Comparison of ENCODE assay signal across 8 cellular contexts in genomic region chr11:65427691-65428577, GRCh38. TPM values are rescaled to one million over a fixed set of nuclear protein-coding genes. Genes with fewer than 3 reads are reported as not detected.
DNase-seq lines count a peak whose midpoint lies in the region; ATAC-seq, FAIRE-seq and TF ChIP-seq lines count a peak whose summit lies in the region.

No MANE protein-coding gene starts in this region.

- peak; percentile 69 for TF ChIP-seq POLR2A in K562 (conservative IDR thresholded peaks at IDR 0.05)

- peak overlapping the region; percentile 97 for H3K4me3 ChIP-seq in GM12864 (ENCODE audit: low read depth, low read length)
- peak overlapping the region; percentile 91 to 99 for H3K4me3 ChIP-seq in Panc1 (ENCODE audit: low read depth in 2 of 2, low read length in 2 of 2)
- peak overlapping the region; percentile 79; the same call in 1 of the 2 replicates for H3K4me3 ChIP-seq in K562

- DNase-seq in GM12864 (ENCODE audit: low read depth) (no peak), Panc1 (ENCODE audit: low read depth, low spot score) (no peak), K562 (ENCODE audit: extremely low read depth in 1 of 4, low spot score in 3 of 4) (peak in 1 of 4 experiments; percentile 65), kidney tubule cell (ENCODE audit: low spot score) (peak; percentile 84), DMS114 treated with DMSO at 0.1 percent for 48 hours (lab: John Stamatoyannopoulos, UW; ENCODE audit: unreplicated experiment) (no peak), middle frontal gyrus (ENCODE audit: extremely low spot score, low spot score) (no peak)

- in situ Hi-C loops in Panc1 (cut with HindIII; ENCODE audit: low pct_unique_long_range_greater_than_20kb, low sequenced_read_pairs) (no loop called here), K562 (cut with MboI) (no loop called here)

- peaks cover 92% of the 10 kb centered on the region for H3K4me1 Mint-ChIP-seq in stimulated activated naive CD8-positive, alpha-beta T cell treated with anti-CD3 and anti-CD28 coated beads, Interleukin-15, Interleukin-2, amounts not matched to agents 100 ng/mL and 50 ng/mL, for 24 hours (ENCODE audit: low read depth)

- H3K36me3 ChIP-seq in Panc1 (ENCODE audit: control insufficient read depth, insufficient read depth, low read length) (peaks cover 25% of the 10 kb centered on the region), K562 (ENCODE audit: control insufficient read depth, insufficient read depth, low read length) (peaks cover 77% of the 10 kb centered on the region)

- H4K20me1 ChIP-seq in K562 (replicated peaks; ENCODE audit: control insufficient read depth, insufficient read depth, low read length) = peaks cover 63% of the 10 kb centered on the region

- H3K27me3 ChIP-seq in Panc1 (ENCODE audit: control insufficient read depth, insufficient read depth, low read length) (no peaks in the 10 kb centered on the region), K562 (ENCODE audit: control insufficient read depth in 2 of 2, insufficient read depth in 2 of 2, low read length in 2 of 2) (no peaks in the 10 kb centered on the region)

- no peaks in the 10 kb centered on the region for H3K9me1 ChIP-seq in K562 (ENCODE audit: control insufficient read depth, insufficient read depth, low read length)

- H3K36me3 Mint-ChIP-seq in stimulated activated naive CD8-positive, alpha-beta T cell treated with anti-CD3 and anti-CD28 coated beads, Interleukin-15, Interleukin-2, amounts not matched to agents 100 ng/mL and 50 ng/mL, for 24 hours (ENCODE audit: low read depth) = peaks cover 68% of the 10 kb centered on the region

- H3K27me3 Mint-ChIP-seq in stimulated activated naive CD8-positive, alpha-beta T cell treated with anti-CD3 and anti-CD28 coated beads, Interleukin-15, Interleukin-2, amounts not matched to agents 100 ng/mL and 50 ng/mL, for 24 hours = no peaks in the 10 kb centered on the region

- CTCF ChIA-PET in Panc1 (lab: Charles Lee) (no interaction called here), K562 (lab: Yijun Ruan, JAX; ENCODE audit: low intra/inter-chr PET ratio) (no interaction called here)

- FAIRE-seq in K562 (lab: Jason Lieb, UNC) = no peak

- TF ChIP-seq EP300 in K562 (IDR thresholded peaks at IDR 0.05; ENCODE audit: low read length) = no peak

- H3K4me3 Mint-ChIP-seq in stimulated activated naive CD8-positive, alpha-beta T cell treated with anti-CD3 and anti-CD28 coated beads, Interleukin-15, Interleukin-2, amounts not matched to agents 100 ng/mL and 50 ng/mL, for 24 hours = peak overlapping the region; percentile 99

- peaks cover 100% of the 10 kb centered on the region for H3K79me2 ChIP-seq in K562 (ENCODE audit: control insufficient read depth, insufficient read depth, low read length)

- H3K9me3 ChIP-seq in Panc1 (ENCODE audit: control insufficient read depth, insufficient read depth, low read depth, low read length) (no peaks in the 10 kb centered on the region), K562 (replicated peaks; ENCODE audit: control insufficient read depth, insufficient read depth, low read depth, low read length) (no peaks in the 10 kb centered on the region)

- POLR2A ChIA-PET in Panc1 (lab: Charles Lee) = interaction anchor here (0.6 to 1.0 kb wide), 3 partner anchors 12 to 89 kb away, joined by 3 to 12 read pairs (median 4); no protein-coding TSS in a partner anchor
- POLR2A ChIA-PET in K562 (lab: Yijun Ruan, JAX) = interaction anchor here (0.6 to 17.3 kb wide), 15 partner anchors 8 to 525 kb away, joined by 3 to 1349 read pairs (median 4); partner anchors contain the start of gene MALAT1

- peak overlapping the region; percentile 100 for H3K27ac Mint-ChIP-seq in stimulated activated naive CD8-positive, alpha-beta T cell treated with anti-CD3 and anti-CD28 coated beads, Interleukin-15, Interleukin-2, amounts not matched to agents 100 ng/mL and 50 ng/mL, for 24 hours

- H3K9ac ChIP-seq in K562 (ENCODE audit: insufficient read depth in 1 of 2, low read depth in 2 of 2, low read length in 2 of 2) = peak overlapping the region; percentile 69 to 98; a peak in 3 of 4 replicates

- H2AFZ ChIP-seq in K562 (ENCODE audit: low read depth, low read length) = no peak overlapping the region

- intact Hi-C loops in Panc1 (cut with micrococcal nuclease; ENCODE audit: unreplicated experiment) (no loop called here), K562 (cut with micrococcal nuclease) (no loop called here)

- H3K4me1 ChIP-seq in Panc1 (ENCODE audit: control insufficient read depth, insufficient read depth, low read length) = peaks cover 56% of the 10 kb centered on the region
- H3K4me1 ChIP-seq in K562 (replicated peaks in 1 of 2; ENCODE audit: control insufficient read depth in 2 of 2, insufficient read depth in 2 of 2, low read length in 2 of 2) = peaks cover 5 to 32% of the 10 kb centered on the region in 2 experiments; a peak in 4 of 5 replicates

- H3K4me2 ChIP-seq in K562 (ENCODE audit: insufficient read depth, low read length) = peak overlapping the region; percentile 97

- H3K27ac ChIP-seq in Panc1 (ENCODE audit: low read length) (peak overlapping the region; percentile 100), K562 (ENCODE audit: extremely low read depth, low read depth, low read length) (peak overlapping the region; percentile 98)

- BruUV-seq in Panc1 (replicated peaks; lab: Mats Ljungman, UMichigan) (no TSS peak), K562 (replicated peaks; lab: Mats Ljungman, UMichigan) (no TSS peak)

- H3K9me3 Mint-ChIP-seq in stimulated activated naive CD8-positive, alpha-beta T cell treated with anti-CD3 and anti-CD28 coated beads, Interleukin-15, Interleukin-2, amounts not matched to agents 100 ng/mL and 50 ng/mL, for 24 hours = no peaks in the 10 kb centered on the region

- TF ChIP-seq RAD21 in K562 (CRISPR knock-in tag; conservative IDR thresholded peaks at IDR 0.05 in 1 of 2, IDR thresholded peaks at IDR 0.05 in 1 of 2) = no peak; a peak in 2 of 4 replicates

- WGBS in K562 (ENCODE audit: insufficient coverage, low coverage, missing lambda C conversion rate) = 12% methylated on average over 11 of the region's 11 CpGs

- ATAC-seq in Panc1 (peak; percentile 16), K562 (peak; percentile 27), HG03045 (IDR thresholded peaks at IDR 0.05; ENCODE audit: unreplicated experiment) (no peak)

- no peak for TF ChIP-seq CTCF in GM12864 (IDR thresholded peaks at IDR 0.05; ENCODE audit: low read depth, low read length, missing control alignments)
- no peak for TF ChIP-seq CTCF in Panc1 (IDR thresholded peaks at IDR 0.05)
- no peak for TF ChIP-seq CTCF in K562 (IDR thresholded peaks at IDR 0.05 in 2 of 3, conservative IDR thresholded peaks at IDR 0.05 in 1 of 3; ENCODE audit: insufficient read depth in 2 of 3, low read depth in 1 of 3, low read length in 3 of 3)

RNA-seq across cellular contexts. Expression of gene NEAT1, which starts 5.3 kb away (rescaled TPM):
- total RNA-seq in Panc1 (2021; ENCODE audit: unreplicated experiment) = 731 TPM
- polyA plus RNA-seq in Panc1 (2012; ENCODE audit: insufficient read length) = 190 TPM
- 684 and 1,510 TPM in 2 replicates for total RNA-seq in K562 (2011; cell fraction: chromatin; rRNA removed; ENCODE audit: low replicate concordance)
- total RNA-seq in K562 (2011; cell fraction: nucleolus; rRNA removed) = 291 and 321 TPM in 2 replicates
- 737 and 1,283 TPM in 2 replicates for total RNA-seq in K562 (2011; cell fraction: nucleoplasm; rRNA removed)
- 15.2 and 20.1 TPM in 2 replicates for total RNA-seq in K562 (2014; rRNA removed)
- 62.8 and 76.9 TPM in 2 replicates for total RNA-seq in K562 (2014; rRNA removed; fragmentation: Illumina TruSeq; extraction: Trizol)
- total RNA-seq in K562 (2015; rRNA removed; fragmentation: Illumina TruSeq; extraction: Trizol) = 26.3 and 31.5 TPM in 2 replicates
- total RNA-seq in K562 (2021) = 129 and 208 TPM in 2 replicates
- polyA plus RNA-seq in K562 (2011; rRNA removed) = 56.2 and 171 TPM in 2 replicates
- polyA plus RNA-seq in K562 (2011; cell fraction: cytosol; rRNA removed) = 45.5 and 49.2 TPM in 2 replicates
- 234 and 651 TPM in 2 replicates for polyA plus RNA-seq in K562 (2011; cell fraction: nucleus; rRNA removed)
- polyA plus RNA-seq in K562 (2012) = 312 and 328 TPM in 2 replicates
- polyA plus RNA-seq in K562 (2014; fragmentation: Illumina TruSeq; extraction: Trizol) = 137 and 146 TPM in 2 replicates
- polyA plus RNA-seq in K562 (2014; fragmentation: Nextera tagmentation; extraction: Ambion mirVana) = 10 to 100 TPM; 22.8 to 30.1 TPM
- 382 and 389 TPM in 2 replicates for polyA plus RNA-seq in K562 (2014; rRNA removed)
- polyA minus RNA-seq in K562 (2011; rRNA and poly(A)+ RNA removed) = 92.6 and 137 TPM in 2 replicates
- 19.9 and 35.6 TPM in 2 replicates for polyA minus RNA-seq in K562 (2011; cell fraction: cytosol; rRNA and poly(A)+ RNA removed)
- 168 and 220 TPM in 2 replicates for polyA minus RNA-seq in K562 (2011; cell fraction: nucleus; rRNA and poly(A)+ RNA removed)

RNA-seq across cellular contexts. Expression of gene FRMD8, which starts 41.5 kb away (rescaled TPM):
- 85.8 TPM for total RNA-seq in Panc1 (2021; ENCODE audit: unreplicated experiment)
- polyA plus RNA-seq in Panc1 (2012; ENCODE audit: insufficient read length) = 76.7 TPM
- total RNA-seq in K562 (2011; cell fraction: chromatin; rRNA removed; ENCODE audit: low replicate concordance) = 28.5 and 83.6 TPM in 2 replicates
- 89.6 and 96.9 TPM in 2 replicates for total RNA-seq in K562 (2011; cell fraction: nucleolus; rRNA removed)
- 32.8 and 36.5 TPM in 2 replicates for total RNA-seq in K562 (2011; cell fraction: nucleoplasm; rRNA removed)
- total RNA-seq in K562 (2014; rRNA removed) = 34.6 and 46.5 TPM in 2 replicates
- total RNA-seq in K562 (2014; rRNA removed; fragmentation: Illumina TruSeq; extraction: Trizol) = 6.2 and 8.6 TPM in 2 replicates
- 15.0 and 15.8 TPM in 2 replicates for total RNA-seq in K562 (2015; rRNA removed; fragmentation: Illumina TruSeq; extraction: Trizol)
- 44.2 and 54.5 TPM in 2 replicates for total RNA-seq in K562 (2021)
- 16.0 and 19.9 TPM in 2 replicates for polyA plus RNA-seq in K562 (2011; rRNA removed)
- 24.0 and 43.0 TPM in 2 replicates for polyA plus RNA-seq in K562 (2011; cell fraction: cytosol; rRNA removed)
- polyA plus RNA-seq in K562 (2011; cell fraction: nucleus; rRNA removed) = 25.1 and 46.6 TPM in 2 replicates
- 21.4 and 22.5 TPM in 2 replicates for polyA plus RNA-seq in K562 (2012)
- polyA plus RNA-seq in K562 (2014; fragmentation: Illumina TruSeq; extraction: Trizol) = 12.0 and 19.4 TPM in 2 replicates
- polyA plus RNA-seq in K562 (2014; fragmentation: Nextera tagmentation; extraction: Ambion mirVana) = 1 to 10 TPM; 4.5 to 5.0 TPM
- polyA plus RNA-seq in K562 (2014; rRNA removed) = 33.4 and 41.7 TPM in 2 replicates
- polyA minus RNA-seq in K562 (2011; rRNA and poly(A)+ RNA removed) = 8.4 and 13.5 TPM in 2 replicates
- polyA minus RNA-seq in K562 (2011; cell fraction: cytosol; rRNA and poly(A)+ RNA removed) = 21.0 and 21.1 TPM in 2 replicates
- polyA minus RNA-seq in K562 (2011; cell fraction: nucleus; rRNA and poly(A)+ RNA removed) = 28.1 and 34.6 TPM in 2 replicates

RNA-seq across cellular contexts. Expression of gene SLC25A45, which starts 45.5 kb away (rescaled TPM):
- total RNA-seq in Panc1 (2021; ENCODE audit: unreplicated experiment) = 9.8 TPM
- 5.9 TPM for polyA plus RNA-seq in Panc1 (2012; ENCODE audit: insufficient read length)
- 2.5 and 2.9 TPM in 2 replicates for total RNA-seq in K562 (2011; cell fraction: chromatin; rRNA removed; ENCODE audit: low replicate concordance)
- total RNA-seq in K562 (2011; cell fraction: nucleolus; rRNA removed) = 2.7 and 3.6 TPM in 2 replicates
- total RNA-seq in K562 (2011; cell fraction: nucleoplasm; rRNA removed) = 2.3 and 2.7 TPM in 2 replicates
- 0.82 and 2.3 TPM in 2 replicates for total RNA-seq in K562 (2014; rRNA removed)
- 0.55 and 0.57 TPM in 2 replicates for total RNA-seq in K562 (2014; rRNA removed; fragmentation: Illumina TruSeq; extraction: Trizol)
- total RNA-seq in K562 (2015; rRNA removed; fragmentation: Illumina TruSeq; extraction: Trizol) = 0.40 and 0.45 TPM in 2 replicates
- total RNA-seq in K562 (2021) = 0.92 and 2.2 TPM in 2 replicates
- 0.61 and 0.81 TPM in 2 replicates for polyA plus RNA-seq in K562 (2011; rRNA removed)
- polyA plus RNA-seq in K562 (2011; cell fraction: cytosol; rRNA removed) = 0.49 and 0.85 TPM in 2 replicates
- 1.2 and 3.9 TPM in 2 replicates for polyA plus RNA-seq in K562 (2011; cell fraction: nucleus; rRNA removed)
- polyA plus RNA-seq in K562 (2012) = 1.3 and 1.4 TPM in 2 replicates
- polyA plus RNA-seq in K562 (2014; fragmentation: Illumina TruSeq; extraction: Trizol) = 0.51 and 0.68 TPM in 2 replicates
- under 1 TPM; 0.15 to 0.34 TPM for polyA plus RNA-seq in K562 (2014; fragmentation: Nextera tagmentation; extraction: Ambion mirVana)
- 0.93 and 1.1 TPM in 2 replicates for polyA plus RNA-seq in K562 (2014; rRNA removed)
- 0.35 and 0.42 TPM in 2 replicates for polyA minus RNA-seq in K562 (2011; rRNA and poly(A)+ RNA removed)
- polyA minus RNA-seq in K562 (2011; cell fraction: cytosol; rRNA and poly(A)+ RNA removed) = 0.76 and 0.91 TPM in 2 replicates
- 0.40 and 0.56 TPM in 2 replicates for polyA minus RNA-seq in K562 (2011; cell fraction: nucleus; rRNA and poly(A)+ RNA removed)
